1 cellular context compared by ENCODE assay signal in genomic region chr4:648579-649292, GRCh38.
TF ChIP-seq lines count a peak whose summit lies in the region.

No MANE protein-coding gene starts in this region.

TF ChIP-seq in HepG2, 621 proteins besides CTCF, POLR2A, EP300 and RAD21:
- TF ChIP-seq RFX3 (CRISPR knock-in tag; IDR thresholded peaks at IDR 0.05): no peak
- TF ChIP-seq MAX (IDR thresholded peaks at IDR 0.05): 0 out of 2 replicates have a peak, but pooled peaks have one; percentile 37
- no peak for TF ChIP-seq ZNF749 (CRISPR knock-in tag; IDR thresholded peaks at IDR 0.05; ENCODE audit: borderline replicate concordance)
- peak; percentile 43 for TF ChIP-seq TEAD3 (CRISPR knock-in tag; optimal IDR thresholded peaks at IDR 0.05; ENCODE audit: borderline replicate concordance)
- TF ChIP-seq ZNF768 (CRISPR knock-in tag; IDR thresholded peaks at IDR 0.05): peak; percentile 18; the same call in 1 of the 2 replicates
- peak; percentile 49; the same call in 1 of the 2 replicates for TF ChIP-seq ZFX (CRISPR knock-in tag; IDR thresholded peaks at IDR 0.05; ENCODE audit: low read depth)
- peak; percentile 48; the same call in 1 of the 2 replicates for TF ChIP-seq ZFY (CRISPR knock-in tag; IDR thresholded peaks at IDR 0.05)
- TF ChIP-seq SAP130 (CRISPR knock-in tag; IDR thresholded peaks at IDR 0.05; ENCODE audit: low read depth): peak; percentile 25; the same call in 1 of the 2 replicates
- no peak for TF ChIP-seq MLLT10 (CRISPR knock-in tag; IDR thresholded peaks at IDR 0.05)
- TF ChIP-seq STAG1 (CRISPR knock-in tag; IDR thresholded peaks at IDR 0.05): 0 out of 2 replicates have a peak, but pooled peaks have one; percentile 6
- TF ChIP-seq ZNF292 (CRISPR knock-in tag; IDR thresholded peaks at IDR 0.05; ENCODE audit: borderline replicate concordance, low read depth): peak; percentile 91
- peak; percentile 25; the same call in 1 of the 2 replicates for TF ChIP-seq ZFP91 (CRISPR knock-in tag; IDR thresholded peaks at IDR 0.05; ENCODE audit: borderline replicate concordance)
- 0 out of 2 replicates have a peak, but pooled peaks have one; percentile 36 for TF ChIP-seq ZNF232 (CRISPR knock-in tag; IDR thresholded peaks at IDR 0.05; ENCODE audit: borderline replicate concordance)
- TF ChIP-seq ZGPAT (CRISPR knock-in tag; IDR thresholded peaks at IDR 0.05): no peak
- peak; percentile 47; the same call in 1 of the 2 replicates for TF ChIP-seq TFAP4 (IDR thresholded peaks at IDR 0.05; ENCODE audit: borderline replicate concordance, low read depth)
- TF ChIP-seq UBTF (CRISPR knock-in tag; IDR thresholded peaks at IDR 0.05): peak; percentile 48
- peak; percentile 57 for TF ChIP-seq ZNF687 (CRISPR knock-in tag; IDR thresholded peaks at IDR 0.05)
- TF ChIP-seq ZBTB38 (CRISPR knock-in tag; IDR thresholded peaks at IDR 0.05): peak; percentile 38; the same call in 1 of the 2 replicates
- TF ChIP-seq HDAC1 (CRISPR knock-in tag; IDR thresholded peaks at IDR 0.05): 0 out of 2 replicates have a peak, but pooled peaks have one; percentile 19
